8 cellular contexts compared by ENCODE assay signal in the genomic region with DNA sequence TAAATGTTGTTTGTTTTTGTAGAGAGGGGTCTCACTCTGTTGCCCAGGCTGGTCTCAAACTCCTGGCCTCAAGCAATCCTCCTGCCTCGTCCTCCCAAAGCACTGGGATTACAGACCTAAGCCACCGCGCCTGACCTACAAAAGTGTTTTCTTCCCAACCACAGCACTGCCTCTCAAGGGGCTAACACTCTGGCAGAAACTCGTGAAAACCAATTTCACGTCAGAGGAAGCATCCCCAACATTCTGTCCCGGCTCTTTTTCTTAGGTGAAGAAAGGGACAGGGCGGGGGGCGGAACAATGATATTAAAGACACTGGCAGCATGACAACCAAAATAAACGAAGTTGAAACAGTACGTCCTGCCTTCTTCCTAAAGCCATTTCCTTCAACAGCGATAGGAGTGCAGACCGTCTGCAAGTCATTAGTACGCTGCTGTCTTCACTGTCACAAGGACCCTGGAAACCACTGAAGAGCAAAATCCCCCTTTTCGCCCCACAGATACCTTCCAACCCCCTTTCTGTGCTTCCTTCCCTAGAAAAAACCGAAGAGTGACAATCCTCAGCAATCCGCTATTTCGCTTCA.
DNase-seq lines count a peak whose midpoint lies in the region; ATAC-seq, FAIRE-seq and TF ChIP-seq lines count a peak whose summit lies in the region.
"Not testable (repeated sequence)": the region's sequence is repeated elsewhere in the genome, so short reads cannot be mapped to it uniquely, and the experiment has no call there.

No MANE protein-coding gene starts in this region.

- H3K9me2 ChIP-seq in PC-3 (replicated peaks; ENCODE audit: low read length): not testable (repeated sequence)

- not testable (repeated sequence) for H3K27ac Mint-ChIP-seq in CD4-positive, alpha-beta T cell; activated CD8-positive, alpha-beta memory T cell treated with anti-CD3 and anti-CD28 coated beads, Interleukin-2, amount 10 ng/mL, durations not matched to agents 7 days and 5 days; naive thymus-derived CD8-positive, alpha-beta T cell; stimulated activated memory B cell treated with anti-CD40 and anti-IgM and Interleukin-4, amounts not matched to agents 10 μg/mL and 1 μg/mL and 100 μg/mL, for 72 hours

- SMC1A ChIA-PET in GM12878 (lab: Charles Lee; ENCODE audit: uncharacterized antibody, unreplicated experiment): not testable (repeated sequence)

- TF ChIP-seq EP300 in GM12878 (IDR thresholded peaks at IDR 0.05; ENCODE audit: borderline replicate concordance in 1 of 2, control insufficient read depth in 1 of 2, low read depth in 2 of 2, low read length in 2 of 2): not testable (repeated sequence)

- ATAC-seq in CD4-positive, alpha-beta T cell (ENCODE audit: poor library complexity): peak; percentile 12
- peak; percentile 11; the same call in 1 of the 2 replicates for ATAC-seq in PC-3
- peak; percentile 17 for ATAC-seq in activated CD8-positive, alpha-beta memory T cell treated with anti-CD3 and anti-CD28 coated beads, Interleukin-2, amount 10 ng/mL, durations not matched to agents 7 days and 5 days
- ATAC-seq in GM12878: peak; percentile 39
- ATAC-seq in Right ventricle myocardium superior (ENCODE audit: poor library complexity): peak; percentile 66
- peak; percentile 11 for ATAC-seq in left lung
- ATAC-seq in naive thymus-derived CD8-positive, alpha-beta T cell: peak; percentile 31 to 34
- peak; percentile 50 for ATAC-seq in stimulated activated memory B cell treated with anti-CD40 and anti-IgM and Interleukin-4, amounts not matched to agents 10 μg/mL and 1 μg/mL and 100 μg/mL, for 72 hours

- not testable (repeated sequence) for BruUV-seq in PC-3 (replicated peaks; lab: Mats Ljungman, UMichigan); GM12878 (replicated peaks; lab: Mats Ljungman, UMichigan)

- not testable (repeated sequence) for H3K27me3 ChIP-seq in CD4-positive, alpha-beta T cell (ENCODE audit: control insufficient read depth, insufficient read depth, low read length); PC-3 (ENCODE audit: low read length); GM12878 (replicated peaks in 1 of 2; ENCODE audit: control insufficient read depth in 2 of 2, insufficient read depth in 2 of 2, low read length in 1 of 2); left lung

- not testable (repeated sequence) for H3K9me3 ChIP-seq in CD4-positive, alpha-beta T cell (ENCODE audit: control insufficient read depth, low read length); PC-3 (ENCODE audit: low read length); GM12878 (replicated peaks; ENCODE audit: control insufficient read depth, insufficient read depth, low read length); left lung

- H3K9ac ChIP-seq in PC-3 (ENCODE audit: low read length); GM12878 (ENCODE audit: control insufficient read depth, insufficient read depth, low read length): not testable (repeated sequence)

- not testable (repeated sequence) for H4K20me1 ChIP-seq in PC-3 (ENCODE audit: low read length); GM12878 (ENCODE audit: control insufficient read depth, insufficient read depth)

- WGBS in GM12878 (ENCODE audit: insufficient coverage, insufficient replicate concordance, low lambda C conversion rate, missing lambda C conversion rate): no CpG with 5 or more reads among the region's 17 CpGs

- POLR2A ChIA-PET in CD4-positive, alpha-beta T cell (lab: Charles Lee); PC-3 (lab: Charles Lee; ENCODE audit: unreplicated experiment); GM12878 (lab: Charles Lee); naive thymus-derived CD8-positive, alpha-beta T cell (lab: Charles Lee): not testable (repeated sequence)

- not testable (repeated sequence) for H3K4me2 ChIP-seq in PC-3 (ENCODE audit: low read length); GM12878 (ENCODE audit: control insufficient read depth, insufficient read depth)

- not testable (repeated sequence) for H3K4me1 Mint-ChIP-seq in CD4-positive, alpha-beta T cell (ENCODE audit: low read depth); activated CD8-positive, alpha-beta memory T cell treated with anti-CD3 and anti-CD28 coated beads, Interleukin-2, amount 10 ng/mL, durations not matched to agents 7 days and 5 days; naive thymus-derived CD8-positive, alpha-beta T cell; stimulated activated memory B cell treated with anti-CD40 and anti-IgM and Interleukin-4, amounts not matched to agents 10 μg/mL and 1 μg/mL and 100 μg/mL, for 72 hours

- H3K4me1 ChIP-seq in PC-3 (ENCODE audit: insufficient read depth, low read length); GM12878 (ENCODE audit: control insufficient read depth, insufficient read depth, low read length); left lung: not testable (repeated sequence)

- not testable (repeated sequence) for TF ChIP-seq RAD21 in GM12878 (IDR thresholded peaks at IDR 0.05; ENCODE audit: insufficient read depth, low read depth, low read length)

- CTCF ChIA-PET in CD4-positive, alpha-beta T cell (lab: Charles Lee); PC-3 (lab: Charles Lee); activated CD8-positive, alpha-beta memory T cell treated with anti-CD3 and anti-CD28 coated beads, Interleukin-2, amount 10 ng/mL, durations not matched to agents 7 days and 5 days (lab: Charles Lee); GM12878 (lab: Yijun Ruan, JAX): not testable (repeated sequence)

- in situ Hi-C loops in GM12878 (cut with MboI): not testable (repeated sequence)

- H2AFZ ChIP-seq in PC-3 (ENCODE audit: low read length); GM12878 (ENCODE audit: control insufficient read depth, low read depth, low read length): not testable (repeated sequence)

- not testable (repeated sequence) for TF ChIP-seq POLR2A in GM12878 (IDR thresholded peaks at IDR 0.05; ENCODE audit: low read depth, low read length)

- H3K9me3 Mint-ChIP-seq in CD4-positive, alpha-beta T cell; activated CD8-positive, alpha-beta memory T cell treated with anti-CD3 and anti-CD28 coated beads, Interleukin-2, amount 10 ng/mL, durations not matched to agents 7 days and 5 days (ENCODE audit: low read depth); naive thymus-derived CD8-positive, alpha-beta T cell; stimulated activated memory B cell treated with anti-CD40 and anti-IgM and Interleukin-4, amounts not matched to agents 10 μg/mL and 1 μg/mL and 100 μg/mL, for 72 hours: not testable (repeated sequence)

- intact Hi-C loops in CD4-positive, alpha-beta T cell (cut with DNase I, micrococcal nuclease); PC-3 (cut with micrococcal nuclease); GM12878 (cut with micrococcal nuclease; ENCODE audit: unreplicated experiment); Right ventricle myocardium superior (cut with DNase I); left lung (cut with DNase I): not testable (repeated sequence)

- H3K36me3 Mint-ChIP-seq in CD4-positive, alpha-beta T cell (ENCODE audit: low read depth); activated CD8-positive, alpha-beta memory T cell treated with anti-CD3 and anti-CD28 coated beads, Interleukin-2, amount 10 ng/mL, durations not matched to agents 7 days and 5 days; naive thymus-derived CD8-positive, alpha-beta T cell; stimulated activated memory B cell treated with anti-CD40 and anti-IgM and Interleukin-4, amounts not matched to agents 10 μg/mL and 1 μg/mL and 100 μg/mL, for 72 hours: not testable (repeated sequence)

- not testable (repeated sequence) for H3K27me3 Mint-ChIP-seq in CD4-positive, alpha-beta T cell; activated CD8-positive, alpha-beta memory T cell treated with anti-CD3 and anti-CD28 coated beads, Interleukin-2, amount 10 ng/mL, durations not matched to agents 7 days and 5 days; naive thymus-derived CD8-positive, alpha-beta T cell; stimulated activated memory B cell treated with anti-CD40 and anti-IgM and Interleukin-4, amounts not matched to agents 10 μg/mL and 1 μg/mL and 100 μg/mL, for 72 hours

- not testable (repeated sequence) for H3K4me3 ChIP-seq in PC-3 (ENCODE audit: low read length); GM12878; left lung

- not testable (repeated sequence) for H3F3A ChIP-seq in PC-3 (ENCODE audit: low read length, unreplicated experiment)

- RAD21 ChIA-PET in GM12878 (lab: Charles Lee; ENCODE audit: unreplicated experiment): not testable (repeated sequence)

- not testable (repeated sequence) for H3K27ac ChIP-seq in CD4-positive, alpha-beta T cell (ENCODE audit: low read depth, low read length); PC-3 (ENCODE audit: low read length); GM12878 (ENCODE audit: control insufficient read depth, insufficient read depth); left lung

- DNase-seq in CD4-positive, alpha-beta T cell; PC-3; activated CD8-positive, alpha-beta memory T cell treated with anti-CD3 and anti-CD28 coated beads, Interleukin-2, amount 10 ng/mL, durations not matched to agents 7 days and 5 days; GM12878 (ENCODE audit: low read depth, low spot score); Right ventricle myocardium superior; left lung; naive thymus-derived CD8-positive, alpha-beta T cell: not testable (repeated sequence)

- not testable (repeated sequence) for TF ChIP-seq CTCF in CD4-positive, alpha-beta T cell (IDR thresholded peaks at IDR 0.05); PC-3 (conservative IDR thresholded peaks at IDR 0.05; ENCODE audit: low read depth, low read length); GM12878 (IDR thresholded peaks at IDR 0.05 in 2 of 3, conservative IDR thresholded peaks at IDR 0.05 in 1 of 3; ENCODE audit: control insufficient read depth in 2 of 3, extremely low read depth in 1 of 3, insufficient read depth in 1 of 3, low read depth in 3 of 3, low read length in 3 of 3); left lung (IDR thresholded peaks at IDR 0.05)

- not testable (repeated sequence) for H3K4me3 Mint-ChIP-seq in CD4-positive, alpha-beta T cell; activated CD8-positive, alpha-beta memory T cell treated with anti-CD3 and anti-CD28 coated beads, Interleukin-2, amount 10 ng/mL, durations not matched to agents 7 days and 5 days; naive thymus-derived CD8-positive, alpha-beta T cell; stimulated activated memory B cell treated with anti-CD40 and anti-IgM and Interleukin-4, amounts not matched to agents 10 μg/mL and 1 μg/mL and 100 μg/mL, for 72 hours

- not testable (repeated sequence) for FAIRE-seq in GM12878 (lab: Jason Lieb, UNC)

- H3K36me3 ChIP-seq in PC-3 (ENCODE audit: low read depth, low read length); GM12878 (ENCODE audit: control insufficient read depth in 2 of 2, insufficient read depth in 2 of 2, low read length in 1 of 2); left lung: not testable (repeated sequence)

- H3K79me2 ChIP-seq in PC-3 (ENCODE audit: low read length); GM12878 (ENCODE audit: control insufficient read depth, insufficient read depth, low read length): not testable (repeated sequence)

Comparison
In these comparisons a context has a peak if more than half of its experiments do, and no peak if none do; other contexts are left out.
1. ATAC-seq: peak in every context shown above with its lines; median percentile 66 in Right ventricle myocardium superior; 50 in stimulated activated memory B cell treated with anti-CD40 and anti-IgM and Interleukin-4, amounts not matched to agents 10 μg/mL and 1 μg/mL and 100 μg/mL, for 72 hours; 39 in GM12878; 32 in naive thymus-derived CD8-positive, alpha-beta T cell; 17 in activated CD8-positive, alpha-beta memory T cell treated with anti-CD3 and anti-CD28 coated beads, Interleukin-2, amount 10 ng/mL, durations not matched to agents 7 days and 5 days; 12 in CD4-positive, alpha-beta T cell; 11 in PC-3; 11 in left lung.